In genomic region chr15:101101676-101102075, GRCh38 we compare ENCODE assay signal across 20 cellular contexts.
"Had no signal": no experiment of that assay in that cellular context is flagged by ENCODE, and none has a peak within 500 bp of the region (broad histone marks: within the 10 kb centered on the region; RNA-seq: fewer than 3 reads in every experiment).

No MANE protein-coding gene starts in this region.

- FAIRE-seq: RCC 7860 had no signal

- H3K4me2 ChIP-seq: SK-N-SH had no signal

- H3K4me3 ChIP-seq: MG63 had no signal

- H3K9me3 ChIP-seq: MG63, SK-N-SH had no signal

- H3K27me3 ChIP-seq: MG63 had no signal

- H3K36me3 ChIP-seq: MG63 had no signal

- DNase-seq: Karpas-422, KG1, MG63, NCI-H1092 treated with DMSO at 0.1 percent for 48 hours, NCI-H1436, NCI-H187, NCI-H2029, NCI-H2081 treated with DMSO at 0.1 percent for 48 hours, NCI-H2171, NCI-H226, NCI-H446, NCI-H510A, NCI-H524 treated with DMSO at 0.1 percent for 48 hours, NCI-H69, NCI-H774, Right ventricle myocardium superior, RPMI8226, SIG-M5, SK-N-SH had no signal

- H3K9ac ChIP-seq: SK-N-SH had no signal
